Comparison of ENCODE assay signal across 19 cellular contexts in the genomic region with DNA sequence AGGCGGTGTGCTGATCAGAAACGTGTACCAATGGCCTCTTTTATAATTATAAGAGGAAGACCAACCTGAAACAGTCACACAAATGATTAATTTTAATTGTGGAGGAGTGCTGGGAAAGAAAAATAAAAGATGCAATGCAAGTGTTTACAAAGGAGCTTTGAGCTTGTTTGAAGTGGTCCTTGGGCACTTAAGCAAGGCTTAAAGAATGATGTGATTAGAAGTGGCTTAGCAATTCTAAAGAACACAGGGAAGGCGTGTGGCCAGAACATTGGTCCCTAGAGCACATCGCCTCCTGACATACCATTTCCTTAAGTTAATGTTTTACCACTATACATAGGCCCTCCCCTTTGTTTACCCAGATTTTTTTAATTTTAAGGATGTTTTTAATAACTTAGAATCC. TPM values are rescaled to one million over a fixed set of nuclear protein-coding genes. Genes with fewer than 3 reads are reported as not detected.
DNase-seq lines count a peak whose midpoint lies in the region; ATAC-seq and TF ChIP-seq lines count a peak whose summit lies in the region.
"Had no signal": no experiment of that assay in that cellular context is flagged by ENCODE, and none has a peak within 500 bp of the region (broad histone marks: within the 10 kb centered on the region; RNA-seq: fewer than 3 reads in every experiment).

No MANE protein-coding gene starts in this region.

- H3K9me3 ChIP-seq in left lung: no peaks in the 10 kb centered on the region
- no peaks in the 10 kb centered on the region for H3K9me3 ChIP-seq in SJCRH30 (replicated peaks)
- H3K9me3 ChIP-seq: A549 had no signal

- ATAC-seq in left lung: peak; percentile 58
- ATAC-seq: A549; activated CD8-positive, alpha-beta T cell treated with anti-CD3 and anti-CD28 coated beads for 36 hours had no signal

- peaks cover 93% of the 10 kb centered on the region for H3K4me1 Mint-ChIP-seq in activated naive CD4-positive, alpha-beta T cell treated with anti-CD3 and anti-CD28 coated beads, Interleukin-2, amount 50 U/mL, for 24 hours
- peaks cover 55% of the 10 kb centered on the region for H3K4me1 Mint-ChIP-seq in activated naive CD4-positive, alpha-beta T cell treated with anti-CD3 and anti-CD28 coated beads, Interleukin-2, amount 10 ng/mL, durations not matched to agents 7 days and 5 days
- peaks cover 51% of the 10 kb centered on the region for H3K4me1 Mint-ChIP-seq in type B pancreatic cell (ENCODE audit: unreplicated experiment)

- H3K27me3 ChIP-seq in left lung (no peaks in the 10 kb centered on the region), SJCRH30 (no peaks in the 10 kb centered on the region)

- H3K27me3 Mint-ChIP-seq in activated naive CD4-positive, alpha-beta T cell treated with anti-CD3 and anti-CD28 coated beads, Interleukin-2, amount 50 U/mL, for 24 hours: no peaks in the 10 kb centered on the region
- no peaks in the 10 kb centered on the region for H3K27me3 Mint-ChIP-seq in activated naive CD4-positive, alpha-beta T cell treated with anti-CD3 and anti-CD28 coated beads, Interleukin-2, amount 10 ng/mL, durations not matched to agents 7 days and 5 days
- H3K27me3 Mint-ChIP-seq in type B pancreatic cell: no peaks in the 10 kb centered on the region
- H3K27me3 Mint-ChIP-seq: activated CD8-positive, alpha-beta T cell treated with anti-CD3 and anti-CD28 coated beads for 36 hours had no signal

- H3K36me3 Mint-ChIP-seq in activated naive CD4-positive, alpha-beta T cell treated with anti-CD3 and anti-CD28 coated beads, Interleukin-2, amount 50 U/mL, for 24 hours: peaks cover 13% of the 10 kb centered on the region
- peaks cover 33% of the 10 kb centered on the region for H3K36me3 Mint-ChIP-seq in activated naive CD4-positive, alpha-beta T cell treated with anti-CD3 and anti-CD28 coated beads, Interleukin-2, amount 10 ng/mL, durations not matched to agents 7 days and 5 days
- H3K36me3 Mint-ChIP-seq in type B pancreatic cell: peaks cover 8% of the 10 kb centered on the region

- no peak for DNase-seq in activated naive CD4-positive, alpha-beta T cell treated with anti-CD3 and anti-CD28 coated beads, Interleukin-2, amount 10 ng/mL, durations not matched to agents 7 days and 5 days
- DNase-seq in NCI-H2227 (lab: John Stamatoyannopoulos, UW; ENCODE audit: unreplicated experiment): peak; percentile 15
- DNase-seq in left lung: peak in 1 of 2 donors; percentile 63
- no peak for DNase-seq in type B pancreatic cell (ENCODE audit: extremely low spot score, unreplicated experiment)
- DNase-seq in SJCRH30: no peak
- no peak for DNase-seq in NCI-H1105 (lab: John Stamatoyannopoulos, UW)
- DNase-seq in NCI-H146 treated with DMSO at 0.1 percent for 48 hours (lab: John Stamatoyannopoulos, UW; ENCODE audit: unreplicated experiment): no peak
- DNase-seq: activated CD8-positive, alpha-beta T cell treated with anti-CD3 and anti-CD28 coated beads for 36 hours; activated naive CD4-positive, alpha-beta T cell treated with anti-CD3 and anti-CD28 coated beads, Interleukin-2, amount 50 U/mL, for 16 hours; activated T-cell treated with anti-CD3 and anti-CD28 coated beads, Interleukin-2, amount 50 U/mL, for 48 hours; HFFc6; OCI-M1; SHP77; stimulated activated CD4-positive, alpha-beta T cell treated with anti-CD3 and anti-CD28 coated beads, Interleukin-2, amount 100 ng/mL, for 24 hours; T-helper 2 cell had no signal

- H3K27ac Mint-ChIP-seq in activated naive CD4-positive, alpha-beta T cell treated with anti-CD3 and anti-CD28 coated beads, Interleukin-2, amount 50 U/mL, for 24 hours: peak overlapping the region; percentile 30
- no peak overlapping the region for H3K27ac Mint-ChIP-seq in activated naive CD4-positive, alpha-beta T cell treated with anti-CD3 and anti-CD28 coated beads, Interleukin-2, amount 10 ng/mL, durations not matched to agents 7 days and 5 days
- peak overlapping the region; percentile 22 for H3K27ac Mint-ChIP-seq in type B pancreatic cell
- H3K27ac Mint-ChIP-seq: activated CD8-positive, alpha-beta T cell treated with anti-CD3 and anti-CD28 coated beads for 36 hours had no signal

- TF ChIP-seq CTCF in left lung (IDR thresholded peaks at IDR 0.05) (no peak), type B pancreatic cell (conservative IDR thresholded peaks at IDR 0.05) (no peak)

- H3K4me3 ChIP-seq in left lung: no peak overlapping the region
- no peak overlapping the region for H3K4me3 ChIP-seq in SJCRH30
- H3K4me3 ChIP-seq: A549 had no signal

- CTCF ChIA-PET in activated naive CD4-positive, alpha-beta T cell treated with anti-CD3 and anti-CD28 coated beads, Interleukin-2, amount 10 ng/mL, durations not matched to agents 7 days and 5 days (lab: Charles Lee): no interaction called here

- intact Hi-C loops in left lung (cut with DNase I): no loop called here

- H3K4me3 Mint-ChIP-seq in activated naive CD4-positive, alpha-beta T cell treated with anti-CD3 and anti-CD28 coated beads, Interleukin-2, amount 50 U/mL, for 24 hours: no peak overlapping the region
- H3K4me3 Mint-ChIP-seq in activated naive CD4-positive, alpha-beta T cell treated with anti-CD3 and anti-CD28 coated beads, Interleukin-2, amount 10 ng/mL, durations not matched to agents 7 days and 5 days: no peak overlapping the region
- no peak overlapping the region for H3K4me3 Mint-ChIP-seq in type B pancreatic cell
- H3K4me3 Mint-ChIP-seq: activated CD8-positive, alpha-beta T cell treated with anti-CD3 and anti-CD28 coated beads for 36 hours; HFFc6 had no signal

- H3K9me3 Mint-ChIP-seq in activated naive CD4-positive, alpha-beta T cell treated with anti-CD3 and anti-CD28 coated beads, Interleukin-2, amount 50 U/mL, for 24 hours: no peaks in the 10 kb centered on the region
- H3K9me3 Mint-ChIP-seq in activated naive CD4-positive, alpha-beta T cell treated with anti-CD3 and anti-CD28 coated beads, Interleukin-2, amount 10 ng/mL, durations not matched to agents 7 days and 5 days: no peaks in the 10 kb centered on the region
- no peaks in the 10 kb centered on the region for H3K9me3 Mint-ChIP-seq in type B pancreatic cell
- H3K9me3 Mint-ChIP-seq: activated CD8-positive, alpha-beta T cell treated with anti-CD3 and anti-CD28 coated beads for 36 hours; HFFc6 had no signal

- H3K27ac ChIP-seq in left lung: peak overlapping the region; percentile 42 to 81
- H3K27ac ChIP-seq in SJCRH30: no peak overlapping the region
- H3K27ac ChIP-seq: A549, C4-2B, parathyroid adenoma had no signal

- H3K36me3 ChIP-seq in left lung: no peaks in the 10 kb centered on the region
- peaks cover 7% of the 10 kb centered on the region for H3K36me3 ChIP-seq in SJCRH30

- H3K4me1 ChIP-seq in left lung: peaks cover 42 to 97% of the 10 kb centered on the region in 2 donors
- peaks cover 11% of the 10 kb centered on the region; the same call in 1 of the 2 replicates for H3K4me1 ChIP-seq in SJCRH30

RNA-seq across cellular contexts. Expression of a gene that starts 26.1 kb away (rescaled TPM):
- total RNA-seq in left lung (10 to 100 TPM; 70.7 to 98.6 TPM), type B pancreatic cell (ENCODE audit: low replicate concordance) (26.6 and 27.6 TPM in 2 replicates)
- 64.3 and 72.3 TPM in 2 replicates for total RNA-seq in SJCRH30 (2014; rRNA removed; shearing (Covaris generic))
